ENCODE assay signal across 8 cellular contexts in genomic region chr15:74065684-74066411, GRCh38. TPM values are rescaled to one million over a fixed set of nuclear protein-coding genes. Genes with fewer than 3 reads are reported as not detected.
A peak's percentile ranks its signal among the peaks of the same experiment; 100 is the strongest.
DNase-seq lines count a peak whose midpoint lies in the region; ATAC-seq and TF ChIP-seq lines count a peak whose summit lies in the region.
"Not testable (repeated sequence)": the region's sequence is repeated elsewhere in the genome, so short reads cannot be mapped to it uniquely, and the experiment has no call there.

No MANE protein-coding gene starts in this region.

- H3K4me1 Mint-ChIP-seq in nephron, result not testable (repeated sequence)

- not testable (repeated sequence) for H3K36me3 Mint-ChIP-seq in nephron (ENCODE audit: low read depth)

- ATAC-seq in GM18868 (IDR thresholded peaks at IDR 0.05; ENCODE audit: unreplicated experiment) (peak; percentile 58), HG03442 (IDR thresholded peaks at IDR 0.05; ENCODE audit: unreplicated experiment) (peak; percentile 61)

- not testable (repeated sequence) for H3K4me3 Mint-ChIP-seq in nephron

- not testable (repeated sequence) for H3K27me3 Mint-ChIP-seq in nephron (ENCODE audit: low read depth)

- H3K27ac ChIP-seq in 22Rv1, result not testable (repeated sequence)

- H3K4me3 ChIP-seq in fibroblast of the aortic adventitia (ENCODE audit: low read depth, low read length), result not testable (repeated sequence)

- not testable (repeated sequence) for H3K9me3 Mint-ChIP-seq in nephron

- TF ChIP-seq CTCF in 22Rv1 (IDR thresholded peaks at IDR 0.05) (peak; percentile 68), fibroblast of the aortic adventitia (IDR thresholded peaks at IDR 0.05; ENCODE audit: insufficient read depth, low read length) (peak; percentile 17), nephron (IDR thresholded peaks at IDR 0.05; ENCODE audit: unreplicated experiment in 3 of 3) (peak; percentile 61 to 63 (median 63))

- DNase-seq in activated CD4-positive, alpha-beta T cell treated with anti-CD3 and anti-CD28 coated beads for 48 hours, result peak; percentile 66
- peak; percentile 56 for DNase-seq in activated naive CD4-positive, alpha-beta T cell treated with anti-CD3 and anti-CD28 coated beads, Interleukin-2, amount 50 U/mL, for 16 hours
- DNase-seq in fibroblast of the aortic adventitia (ENCODE audit: low read depth), result not testable (repeated sequence)
- DNase-seq in stimulated activated CD4-positive, alpha-beta T cell treated with anti-CD3 and anti-CD28 coated beads, Interleukin-4, amount 100 ng/mL, for 4 hours, result peak; percentile 32 to 43

- H3K27ac Mint-ChIP-seq in nephron, result not testable (repeated sequence)

RNA-seq across cellular contexts. Expression of gene GOLGA6A, which starts 16.5 kb away (rescaled TPM):
- not detected in 2 replicates for total RNA-seq in fibroblast of the aortic adventitia (ENCODE audit: low replicate concordance)

Comparison
In these comparisons a context has a peak if more than half of its experiments do, and no peak if none do; other contexts are left out.
1. CTCF ChIP-seq: peak in every context shown above with its lines; median percentile 68 in 22Rv1; 63 in nephron; 17 in fibroblast of the aortic adventitia.